In genomic region chr10:63055705-63056104, GRCh38 we compare ENCODE assay signal across 26 cellular contexts.
"Had no signal": no experiment of that assay in that cellular context is flagged by ENCODE, and none has a peak within 500 bp of the region (broad histone marks: within the 10 kb centered on the region; RNA-seq: fewer than 3 reads in every experiment).

No MANE protein-coding gene starts in this region.

- ATAC-seq: left lung; lower lobe of right lung; mucosa of descending colon; sciatic nerve; SK-N-SH treated with all-trans-retinoic acid at 6 μM for 48 hours; stimulated activated memory B cell treated with anti-CD40 and anti-IgM and Interleukin-4, amounts not matched to agents 10 μg/mL and 1 μg/mL and 100 μg/mL, for 72 hours; T-helper 17 cell; upper lobe of right lung had no signal

- H3K27me3 ChIP-seq: left lung, ovary, stomach, tibial artery, upper lobe of right lung had no signal

- H3K36me3 ChIP-seq: left lung, lower lobe of right lung, neutrophil, ovary, prostate gland, stomach, tibial artery, upper lobe of right lung had no signal

- DNase-seq: activated CD4-positive, alpha-beta T cell treated with anti-CD3 and anti-CD28 coated beads, Interleukin-2, amount 50 U/mL, for 4 hours; activated CD4-positive, CD25-positive, alpha-beta regulatory T cell treated with anti-CD3 and anti-CD28 coated beads, Interleukin-2, amount 50 U/mL, for 72 hours; activated CD8-positive, alpha-beta memory T cell treated with anti-CD3 and anti-CD28 coated beads, Interleukin-2, amount 50 U/mL, for 4 hours; activated T-cell treated with anti-CD3 and anti-CD28 coated beads, Interleukin-2, amount 50 U/mL, for 24 hours; dermis blood vessel endothelial cell; effector CD8-positive, alpha-beta T cell; erythroblast; foreskin fibroblast; left lung; lower lobe of right lung; mesendoderm; mucosa of descending colon; ovary; retina; small intestine; stimulated activated CD4-positive, alpha-beta T cell treated with anti-CD3 and anti-CD28 coated beads, Interleukin-4, amount 100 ng/mL, for 24 hours; stomach; T-helper 17 cell; T1000; tibial artery; upper lobe of right lung had no signal

- H3K4me3 ChIP-seq: left lung, lower lobe of right lung, mucosa of descending colon, ovary, prostate gland, stomach, tibial artery, upper lobe of right lung had no signal

- H3K4me1 ChIP-seq: left lung, lower lobe of right lung, prostate gland, stomach, tibial artery, upper lobe of right lung had no signal

- H3K27ac ChIP-seq: left lung, lower lobe of right lung, neutrophil, ovary, prostate gland, stomach, tibial artery, upper lobe of right lung had no signal

- H3K9me3 ChIP-seq: left lung, lower lobe of right lung, mucosa of descending colon, neutrophil, ovary, prostate gland, stomach, tibial artery, upper lobe of right lung had no signal
